ENCODE assay signal across 20 cellular contexts in the genomic region with DNA sequence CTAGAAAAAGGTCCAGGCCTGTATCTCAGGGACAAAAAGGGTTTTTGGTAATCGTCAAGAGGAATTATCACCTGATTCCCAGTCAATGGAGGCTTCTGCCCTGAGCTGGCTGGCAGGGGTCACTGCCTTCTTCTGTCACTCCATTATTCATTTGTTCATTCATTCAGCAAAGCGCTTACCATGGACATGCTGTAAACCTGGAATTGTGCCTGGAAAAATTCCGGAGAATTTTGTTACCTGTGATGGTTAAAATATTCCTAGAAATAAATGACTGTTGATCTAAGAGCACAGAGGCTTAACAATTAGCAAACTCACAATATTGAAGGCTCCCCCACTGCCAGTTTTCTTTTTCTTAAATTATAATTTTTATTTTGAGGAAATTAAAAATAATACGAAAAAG.
"Had no signal": no experiment of that assay in that cellular context is flagged by ENCODE, and none has a peak within 500 bp of the region (broad histone marks: within the 10 kb centered on the region; RNA-seq: fewer than 3 reads in every experiment).

No MANE protein-coding gene starts in this region.

- H3K4me1 Mint-ChIP-seq: naive B cell; stimulated activated naive B cell treated with anti-CD40 and anti-IgM and Interleukin-4, amounts not matched to agents 10 μg/mL and 1 μg/mL and 100 μg/mL, for 72 hours had no signal

- H3K27me3 ChIP-seq: colonic mucosa, heart left ventricle, ovary, spleen, stomach had no signal

- H3K36me3 ChIP-seq: colonic mucosa, heart left ventricle, ovary, spleen, stomach had no signal

- H3K27ac Mint-ChIP-seq: endodermal cell; naive B cell; stimulated activated naive B cell treated with anti-CD40 and anti-IgM and Interleukin-4, amounts not matched to agents 10 μg/mL and 1 μg/mL and 100 μg/mL, for 72 hours had no signal

- H3K4me3 ChIP-seq: colonic mucosa, heart left ventricle, ovary, spleen, stomach had no signal

- DNase-seq: caudate nucleus; colonic mucosa; dermis blood vessel endothelial cell; foreskin melanocyte; heart left ventricle; hippocampal formation; midbrain; naive B cell; nucleus accumbens; ovary; right cardiac atrium; spleen; stimulated activated CD4-positive, alpha-beta T cell treated with anti-CD3 and anti-CD28 coated beads, Interleukin-15, amount 100 ng/mL, for 24 hours; stimulated activated CD4-positive, alpha-beta T cell treated with anti-CD3 and anti-CD28 coated beads, Interleukin-1b, Interleukin-23, amount 100 ng/mL, for 48 hours; stimulated activated CD4-positive, alpha-beta T cell treated with anti-CD3 and anti-CD28 coated beads, Interleukin-4, amount 100 ng/mL, for 24 hours; stimulated activated naive B cell treated with anti-CD40 and anti-IgM and Interleukin-4, amounts not matched to agents 10 μg/mL and 1 μg/mL and 100 μg/mL, for 72 hours; stomach; trophoblast cell had no signal

- H3K27ac ChIP-seq: colonic mucosa, heart left ventricle, ovary, spleen, stomach had no signal

- H3K4me1 ChIP-seq: colonic mucosa, heart left ventricle, spleen, stomach had no signal

- ATAC-seq: heart left ventricle; left lobe of liver; right cardiac atrium; stimulated activated naive B cell treated with anti-CD40 and anti-IgM and Interleukin-4, amounts not matched to agents 10 μg/mL and 1 μg/mL and 100 μg/mL, for 72 hours had no signal

- H3K9me3 ChIP-seq: colonic mucosa, heart left ventricle, ovary had no signal

- H3K36me3 Mint-ChIP-seq: naive B cell; stimulated activated naive B cell treated with anti-CD40 and anti-IgM and Interleukin-4, amounts not matched to agents 10 μg/mL and 1 μg/mL and 100 μg/mL, for 72 hours had no signal

- H3K4me3 Mint-ChIP-seq: endodermal cell; naive B cell; stimulated activated naive B cell treated with anti-CD40 and anti-IgM and Interleukin-4, amounts not matched to agents 10 μg/mL and 1 μg/mL and 100 μg/mL, for 72 hours had no signal
